7 cellular contexts compared by ENCODE assay signal in the genomic region with DNA sequence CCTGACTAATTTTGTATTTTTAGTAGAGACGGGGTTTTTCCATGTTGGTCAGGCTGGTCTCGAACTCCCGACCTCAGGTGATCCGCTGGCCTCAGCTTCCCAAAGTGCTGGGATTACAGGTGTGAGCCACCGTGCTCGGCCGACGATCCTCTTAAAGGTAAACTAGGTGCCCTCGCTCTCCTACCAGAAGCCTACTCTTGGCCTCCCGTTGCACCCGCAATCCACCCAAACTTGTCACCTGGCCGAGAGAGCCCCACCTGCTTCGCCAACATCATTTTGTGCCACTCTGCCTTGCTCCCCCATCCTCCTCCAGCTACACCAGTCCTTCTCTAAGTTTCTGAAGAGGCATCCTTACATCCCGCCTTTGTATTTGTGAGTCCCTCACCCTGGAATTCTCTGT. TPM values are rescaled to one million over a fixed set of nuclear protein-coding genes. Genes with fewer than 3 reads are reported as not detected.
DNase-seq lines count a peak whose midpoint lies in the region; ATAC-seq and TF ChIP-seq lines count a peak whose summit lies in the region.
"Not testable (repeated sequence)": the region's sequence is repeated elsewhere in the genome, so short reads cannot be mapped to it uniquely, and the experiment has no call there.

No MANE protein-coding gene starts in this region.

- H3K4me2 ChIP-seq in hepatocyte = not testable (repeated sequence)

- BruUV-seq in Caco-2 (replicated peaks; lab: Mats Ljungman, UMichigan); Panc1 (replicated peaks; lab: Mats Ljungman, UMichigan); MCF 10A (replicated peaks; lab: Mats Ljungman, UMichigan): not testable (repeated sequence)

- not testable (repeated sequence) for H3K4me3 Mint-ChIP-seq in Caco-2 (ENCODE audit: unreplicated experiment); MCF 10A (ENCODE audit: unreplicated experiment); natural killer cell treated with Interleukin-12 subunit alpha and Interleukin-12 subunit beta and Interleukin-15 and Interleukin-18, amount 100 ng/mL, for 72 hours; stimulated activated effector memory CD8-positive, alpha-beta T cell treated with anti-CD3 and anti-CD28 coated beads, Interleukin-12 subunit alpha, Interleukin-12 subunit beta, amount 100 ng/mL, for 72 hours

- peaks cover 91% of the 10 kb centered on the region for H4K20me1 ChIP-seq in hepatocyte (ENCODE audit: insufficient read depth, poor library complexity, severe bottlenecking)

- POLR2A ChIA-PET in Caco-2 (lab: Charles Lee); Panc1 (lab: Charles Lee): not testable (repeated sequence)
- POLR2A ChIA-PET in MCF 10A (lab: Yijun Ruan, JAX) = interaction anchor here (1.3 to 9.1 kb wide), 7 partner anchors 9 to 381 kb away, joined by 3 to 104 read pairs (median 21); partner anchors contain the start of genes PEDS1 and UBE2V1

- intact Hi-C loops in Caco-2 (cut with micrococcal nuclease; ENCODE audit: unreplicated experiment); Panc1 (cut with micrococcal nuclease; ENCODE audit: unreplicated experiment); MCF 10A (cut with micrococcal nuclease): not testable (repeated sequence)

- not testable (repeated sequence) for H3K9me3 Mint-ChIP-seq in Caco-2 (ENCODE audit: unreplicated experiment); MCF 10A (ENCODE audit: unreplicated experiment); natural killer cell treated with Interleukin-12 subunit alpha and Interleukin-12 subunit beta and Interleukin-15 and Interleukin-18, amount 100 ng/mL, for 72 hours; stimulated activated effector memory CD8-positive, alpha-beta T cell treated with anti-CD3 and anti-CD28 coated beads, Interleukin-12 subunit alpha, Interleukin-12 subunit beta, amount 100 ng/mL, for 72 hours

- H3K4me1 Mint-ChIP-seq in Caco-2 (ENCODE audit: low read depth, unreplicated experiment) = peaks cover 49% of the 10 kb centered on the region
- peaks cover 36% of the 10 kb centered on the region for H3K4me1 Mint-ChIP-seq in MCF 10A (ENCODE audit: insufficient read depth, unreplicated experiment)
- H3K4me1 Mint-ChIP-seq in natural killer cell treated with Interleukin-12 subunit alpha and Interleukin-12 subunit beta and Interleukin-15 and Interleukin-18, amount 100 ng/mL, for 72 hours (ENCODE audit: low read depth in 2 of 2) = peaks cover 49 to 69% of the 10 kb centered on the region in 2 donors
- peaks cover 62% of the 10 kb centered on the region for H3K4me1 Mint-ChIP-seq in stimulated activated effector memory CD8-positive, alpha-beta T cell treated with anti-CD3 and anti-CD28 coated beads, Interleukin-12 subunit alpha, Interleukin-12 subunit beta, amount 100 ng/mL, for 72 hours

- not testable (repeated sequence) for ATAC-seq in Panc1; natural killer cell treated with Interleukin-12 subunit alpha and Interleukin-12 subunit beta and Interleukin-15 and Interleukin-18, amount 100 ng/mL, for 72 hours; stimulated activated effector memory CD8-positive, alpha-beta T cell treated with anti-CD3 and anti-CD28 coated beads, Interleukin-12 subunit alpha, Interleukin-12 subunit beta, amount 100 ng/mL, for 72 hours

- peak overlapping the region; percentile 79 for H3K27ac ChIP-seq in Panc1 (ENCODE audit: low read length)
- H3K27ac ChIP-seq in hepatocyte = peak overlapping the region; percentile 75

- peak in 1 of 2 experiments; percentile 32 for DNase-seq in Caco-2
- not testable (repeated sequence) for DNase-seq in Panc1 (ENCODE audit: low read depth, low spot score); MCF 10A (ENCODE audit: unreplicated experiment); hepatocyte (ENCODE audit: low spot score); natural killer cell treated with Interleukin-12 subunit alpha and Interleukin-12 subunit beta and Interleukin-15 and Interleukin-18, amount 100 ng/mL, for 72 hours (ENCODE audit: low spot score); stimulated activated effector memory CD8-positive, alpha-beta T cell treated with anti-CD3 and anti-CD28 coated beads, Interleukin-12 subunit alpha, Interleukin-12 subunit beta, amount 100 ng/mL, for 72 hours (ENCODE audit: low spot score in 2 of 2)
- peak; percentile 38 for DNase-seq in activated CD8-positive, alpha-beta memory T cell treated with anti-CD3 and anti-CD28 coated beads for 24 hours

- H3K27me3 Mint-ChIP-seq in Caco-2 (ENCODE audit: insufficient read depth, unreplicated experiment); MCF 10A (ENCODE audit: insufficient read depth, unreplicated experiment); natural killer cell treated with Interleukin-12 subunit alpha and Interleukin-12 subunit beta and Interleukin-15 and Interleukin-18, amount 100 ng/mL, for 72 hours: not testable (repeated sequence)

- H3K79me2 ChIP-seq in hepatocyte = peaks cover 100% of the 10 kb centered on the region

- CTCF ChIA-PET in Caco-2 (lab: Charles Lee) = interaction anchor here (0.6 to 1.0 kb wide), 3 partner anchors 50 to 199 kb away, joined by 3 read pairs; no protein-coding TSS in a partner anchor
- CTCF ChIA-PET in Panc1 (lab: Charles Lee) = interaction anchor here (1.0 kb wide), 1 partner anchor 123 kb away, joined by 3 read pairs; no protein-coding TSS in a partner anchor
- CTCF ChIA-PET in MCF 10A (lab: Yijun Ruan, JAX) = interaction anchor here (0.6 to 2.9 kb wide), 10 partner anchors 8 to 631 kb away, joined by 3 to 13 read pairs (median 4); partner anchors contain the start of gene UBE2V1

- peaks cover 63% of the 10 kb centered on the region for H3K36me3 Mint-ChIP-seq in Caco-2 (ENCODE audit: insufficient read depth, unreplicated experiment)
- H3K36me3 Mint-ChIP-seq in MCF 10A (ENCODE audit: insufficient read depth, unreplicated experiment) = peaks cover 44% of the 10 kb centered on the region
- H3K36me3 Mint-ChIP-seq in natural killer cell treated with Interleukin-12 subunit alpha and Interleukin-12 subunit beta and Interleukin-15 and Interleukin-18, amount 100 ng/mL, for 72 hours = peaks cover 20% of the 10 kb centered on the region
- H3K36me3 Mint-ChIP-seq in stimulated activated effector memory CD8-positive, alpha-beta T cell treated with anti-CD3 and anti-CD28 coated beads, Interleukin-12 subunit alpha, Interleukin-12 subunit beta, amount 100 ng/mL, for 72 hours = peaks cover 81% of the 10 kb centered on the region

- not testable (repeated sequence) for H3K27me3 ChIP-seq in Caco-2 (replicated peaks; ENCODE audit: control insufficient read depth, insufficient read depth, low read length); Panc1 (ENCODE audit: control insufficient read depth, insufficient read depth, low read length); hepatocyte

- TF ChIP-seq CTCF in Caco-2 (IDR thresholded peaks at IDR 0.05; ENCODE audit: insufficient read depth in 1 of 2, low read depth in 1 of 2, low read length in 1 of 2, severe bottlenecking in 1 of 2, unreplicated experiment in 1 of 2); Panc1 (IDR thresholded peaks at IDR 0.05); MCF 10A (IDR thresholded peaks at IDR 0.05; ENCODE audit: unreplicated experiment); hepatocyte (IDR thresholded peaks at IDR 0.05; ENCODE audit: poor library complexity): not testable (repeated sequence)

- not testable (repeated sequence) for H3K36me3 ChIP-seq in Caco-2 (ENCODE audit: control insufficient read depth, insufficient read depth, low read length); Panc1 (ENCODE audit: control insufficient read depth, insufficient read depth, low read length); hepatocyte (replicated peaks; ENCODE audit: insufficient read depth, low read depth)

- H3K4me3 ChIP-seq in Caco-2 (ENCODE audit: low read depth, low read length); Panc1 (ENCODE audit: low read depth in 2 of 2, low read length in 2 of 2); hepatocyte: not testable (repeated sequence)

- H3K9me2 ChIP-seq in hepatocyte (replicated peaks; ENCODE audit: insufficient read depth) = not testable (repeated sequence)

- H3K9me3 ChIP-seq in Caco-2; Panc1 (ENCODE audit: control insufficient read depth, insufficient read depth, low read depth, low read length); hepatocyte (ENCODE audit: low read depth): not testable (repeated sequence)

- H3K4me1 ChIP-seq in Caco-2 (peaks cover 74% of the 10 kb centered on the region), Panc1 (ENCODE audit: control insufficient read depth, insufficient read depth, low read length) (peaks cover 72% of the 10 kb centered on the region), hepatocyte (ENCODE audit: insufficient read depth) (peaks cover 36% of the 10 kb centered on the region)

- H3K27ac Mint-ChIP-seq in Caco-2 (ENCODE audit: unreplicated experiment) = peak overlapping the region; percentile 65
- peak overlapping the region; percentile 84 for H3K27ac Mint-ChIP-seq in MCF 10A (ENCODE audit: low read depth, unreplicated experiment)
- H3K27ac Mint-ChIP-seq in natural killer cell treated with Interleukin-12 subunit alpha and Interleukin-12 subunit beta and Interleukin-15 and Interleukin-18, amount 100 ng/mL, for 72 hours = peak overlapping the region; percentile 44 to 47
- H3K27ac Mint-ChIP-seq in stimulated activated effector memory CD8-positive, alpha-beta T cell treated with anti-CD3 and anti-CD28 coated beads, Interleukin-12 subunit alpha, Interleukin-12 subunit beta, amount 100 ng/mL, for 72 hours = peak overlapping the region; percentile 15

- not testable (repeated sequence) for H2AFZ ChIP-seq in hepatocyte

- 95% methylated on average over 14 of the region's 14 CpGs for WGBS in hepatocyte (ENCODE audit: low lambda C conversion rate, missing lambda C conversion rate)

- in situ Hi-C loops in Panc1 (cut with HindIII; ENCODE audit: low pct_unique_long_range_greater_than_20kb, low sequenced_read_pairs) = not testable (repeated sequence)

RNA-seq across cellular contexts. Expression of gene UBE2V1, which starts 10.4 kb away (rescaled TPM):
- 485 and 509 TPM in 2 replicates for total RNA-seq in Caco-2 (2022)
- 115 TPM for total RNA-seq in Panc1 (2021; ENCODE audit: unreplicated experiment)
- polyA plus RNA-seq in Panc1 (2012; ENCODE audit: insufficient read length) = 54.8 TPM
- total RNA-seq in MCF 10A (2022) = 99.5 and 110 TPM in 2 replicates
- total RNA-seq in hepatocyte = 57.7 and 64.0 TPM in 2 replicates
- polyA plus RNA-seq in hepatocyte = 112 and 114 TPM in 2 replicates
- 100 to 1,000 TPM; 198 to 240 TPM for total RNA-seq in natural killer cell treated with Interleukin-12 subunit alpha and Interleukin-12 subunit beta and Interleukin-15 and Interleukin-18, amount 100 ng/mL, for 72 hours

RNA-seq across cellular contexts. Expression of gene PEDS1, which starts 51.0 kb away (rescaled TPM):
- 78.3 and 84.1 TPM in 2 replicates for total RNA-seq in Caco-2 (2022)
- total RNA-seq in Panc1 (2021; ENCODE audit: unreplicated experiment) = 88.9 TPM
- polyA plus RNA-seq in Panc1 (2012; ENCODE audit: insufficient read length) = 209 TPM
- 26.0 and 30.5 TPM in 2 replicates for total RNA-seq in MCF 10A (2022)
- 24.5 and 29.5 TPM in 2 replicates for total RNA-seq in hepatocyte
- 39.1 and 46.2 TPM in 2 replicates for polyA plus RNA-seq in hepatocyte
- 10 to 100 TPM; 31.2 to 33.8 TPM for total RNA-seq in natural killer cell treated with Interleukin-12 subunit alpha and Interleukin-12 subunit beta and Interleukin-15 and Interleukin-18, amount 100 ng/mL, for 72 hours

Comparison
In these comparisons a context has a peak if more than half of its experiments do, and no peak if none do; other contexts are left out.
1. H3K27ac Mint-ChIP-seq: peak in every context shown above with its lines; median percentile 84 in MCF 10A; 65 in Caco-2; 46 in natural killer cell treated with Interleukin-12 subunit alpha and Interleukin-12 subunit beta and Interleukin-15 and Interleukin-18, amount 100 ng/mL, for 72 hours; 15 in stimulated activated effector memory CD8-positive, alpha-beta T cell treated with anti-CD3 and anti-CD28 coated beads, Interleukin-12 subunit alpha, Interleukin-12 subunit beta, amount 100 ng/mL, for 72 hours.